In genomic region chr5:159444441-159445082, GRCh38 we compare ENCODE assay signal across 8 cellular contexts.
DNase-seq lines count a peak whose midpoint lies in the region; ATAC-seq and TF ChIP-seq lines count a peak whose summit lies in the region.

No MANE protein-coding gene starts in this region.

- no peaks in the 10 kb centered on the region; the same call in 1 of the 2 replicates for H3F3A ChIP-seq in PC-9 (ENCODE audit: insufficient read depth, low read depth)

- no TSS peak for BruUV-seq in PC-9 (replicated peaks; lab: Mats Ljungman, UMichigan)

- POLR2A ChIA-PET in activated CD4-positive, alpha-beta T cell treated with anti-CD3 and anti-CD28 coated beads, Interleukin-2, amount 10 ng/mL, durations not matched to agents 7 days and 5 days (lab: Charles Lee) = no interaction called here
- POLR2A ChIA-PET in PC-9 (lab: Charles Lee; ENCODE audit: unreplicated experiment) = no interaction called here

- H3K4me3 ChIP-seq in PC-9 = no peak overlapping the region
- no peak overlapping the region for H3K4me3 ChIP-seq in esophagus squamous epithelium

- H4K20me1 ChIP-seq in PC-9 (ENCODE audit: insufficient read depth) = no peaks in the 10 kb centered on the region

- peak; percentile 74 for TF ChIP-seq CTCF in PC-9 (conservative IDR thresholded peaks at IDR 0.05)
- peak in 4 of 6 experiments; percentile 21 to 52 (median 28) for TF ChIP-seq CTCF in esophagus squamous epithelium (IDR thresholded peaks at IDR 0.05)

- no peak for TF ChIP-seq POLR2A in esophagus squamous epithelium (IDR thresholded peaks at IDR 0.05)

- intact Hi-C loops in PC-9 (cut with micrococcal nuclease; ENCODE audit: unreplicated experiment) = loop anchor here (1.0 to 10.0 kb wide), 10 partner anchors 74 to 950 kb away; partner anchors contain the start of genes ADRA1B and IL12B
- intact Hi-C loops in esophagus squamous epithelium (cut with DNase I) = loop anchor here (10.0 kb wide), 1 partner anchor 540 kb away; no protein-coding TSS in a partner anchor

- H3K27me3 ChIP-seq in PC-9 (ENCODE audit: insufficient read depth, low read depth) = no peaks in the 10 kb centered on the region
- no peaks in the 10 kb centered on the region for H3K27me3 ChIP-seq in esophagus squamous epithelium

- DNase-seq in activated CD4-positive, alpha-beta T cell treated with anti-CD3 and anti-CD28 coated beads, Interleukin-2, amount 10 ng/mL, durations not matched to agents 7 days and 5 days = peak; percentile 24
- no peak for DNase-seq in activated CD4-positive, alpha-beta T cell treated with anti-CD3 and anti-CD28 coated beads for 48 hours
- peak; percentile 38 to 65 for DNase-seq in PC-9
- no peak for DNase-seq in esophagus squamous epithelium (lab: John Stamatoyannopoulos, UW)
- peak; percentile 68 for DNase-seq in pons (ENCODE audit: low spot score)
- no peak for DNase-seq in NK-92 (lab: John Stamatoyannopoulos, UW; ENCODE audit: unreplicated experiment)

- peaks cover 5% of the 10 kb centered on the region for H3K4me1 Mint-ChIP-seq in activated CD4-positive, alpha-beta T cell treated with anti-CD3 and anti-CD28 coated beads, Interleukin-2, amount 10 ng/mL, durations not matched to agents 7 days and 5 days

- H3K27ac ChIP-seq in PC-9 (no peak overlapping the region), esophagus squamous epithelium (no peak overlapping the region)

- H3K36me3 ChIP-seq in PC-9 (ENCODE audit: low read depth) (no peaks in the 10 kb centered on the region), esophagus squamous epithelium (no peaks in the 10 kb centered on the region)

- CTCF ChIA-PET in activated CD4-positive, alpha-beta T cell treated with anti-CD3 and anti-CD28 coated beads, Interleukin-2, amount 10 ng/mL, durations not matched to agents 7 days and 5 days (lab: Charles Lee) = interaction anchor here (1.3 to 1.7 kb wide), 2 partner anchors 10 to 12 kb away, joined by 3 to 5 read pairs; no protein-coding TSS in a partner anchor
- CTCF ChIA-PET in PC-9 (lab: Charles Lee) = interaction anchor here (0.6 to 2.5 kb wide), 8 partner anchors 115 to 1643 kb away, joined by 3 to 15 read pairs (median 4); no protein-coding TSS in a partner anchor

- H3K4me1 ChIP-seq in PC-9 (replicated peaks; ENCODE audit: insufficient read depth) (peaks cover 9% of the 10 kb centered on the region), esophagus squamous epithelium (peaks cover 0 to 4% (median 0%) of the 10 kb centered on the region in 3 donors)

- 47 to 56% methylated on average over 6 of the region's 6 CpGs for whole genome bisulfite sequencing in esophagus squamous epithelium, 2 donors

- H3K9me3 ChIP-seq in PC-9 (ENCODE audit: insufficient read depth, low read depth) = no peaks in the 10 kb centered on the region
- H3K9me3 ChIP-seq in esophagus squamous epithelium = no peaks in the 10 kb centered on the region

- H3K36me3 Mint-ChIP-seq in activated CD4-positive, alpha-beta T cell treated with anti-CD3 and anti-CD28 coated beads, Interleukin-2, amount 10 ng/mL, durations not matched to agents 7 days and 5 days (ENCODE audit: low read depth) = no peaks in the 10 kb centered on the region

- peak; percentile 60 for ATAC-seq in HG03378 (IDR thresholded peaks at IDR 0.05; ENCODE audit: unreplicated experiment)
- ATAC-seq in HG03045 (IDR thresholded peaks at IDR 0.05; ENCODE audit: unreplicated experiment) = no peak

- no peak overlapping the region for H3K4me2 ChIP-seq in PC-9

- no peaks in the 10 kb centered on the region for H3K9me2 ChIP-seq in PC-9 (ENCODE audit: insufficient read depth)

- H3K27me3 Mint-ChIP-seq in activated CD4-positive, alpha-beta T cell treated with anti-CD3 and anti-CD28 coated beads, Interleukin-2, amount 10 ng/mL, durations not matched to agents 7 days and 5 days = peaks cover 45% of the 10 kb centered on the region

- H3K79me2 ChIP-seq in PC-9 (ENCODE audit: low read depth) = no peaks in the 10 kb centered on the region

- H3K9me3 Mint-ChIP-seq in activated CD4-positive, alpha-beta T cell treated with anti-CD3 and anti-CD28 coated beads, Interleukin-2, amount 10 ng/mL, durations not matched to agents 7 days and 5 days = no peaks in the 10 kb centered on the region

- no peak overlapping the region for H2AFZ ChIP-seq in PC-9

- H3K4me3 Mint-ChIP-seq in activated CD4-positive, alpha-beta T cell treated with anti-CD3 and anti-CD28 coated beads, Interleukin-2, amount 10 ng/mL, durations not matched to agents 7 days and 5 days = no peak overlapping the region

- H3K27ac Mint-ChIP-seq in activated CD4-positive, alpha-beta T cell treated with anti-CD3 and anti-CD28 coated beads, Interleukin-2, amount 10 ng/mL, durations not matched to agents 7 days and 5 days = no peak overlapping the region

Comparison
In these comparisons a context has a peak if more than half of its experiments do, and no peak if none do; other contexts are left out.
1. DNase-seq: peak in activated CD4-positive, alpha-beta T cell treated with anti-CD3 and anti-CD28 coated beads, Interleukin-2, amount 10 ng/mL, durations not matched to agents 7 days and 5 days (single experiment), PC-9 (2 of 2) and pons (single experiment); none in activated CD4-positive, alpha-beta T cell treated with anti-CD3 and anti-CD28 coated beads for 48 hours (single experiment), esophagus squamous epithelium (single experiment) and NK-92 (single experiment).